In the genomic region with DNA sequence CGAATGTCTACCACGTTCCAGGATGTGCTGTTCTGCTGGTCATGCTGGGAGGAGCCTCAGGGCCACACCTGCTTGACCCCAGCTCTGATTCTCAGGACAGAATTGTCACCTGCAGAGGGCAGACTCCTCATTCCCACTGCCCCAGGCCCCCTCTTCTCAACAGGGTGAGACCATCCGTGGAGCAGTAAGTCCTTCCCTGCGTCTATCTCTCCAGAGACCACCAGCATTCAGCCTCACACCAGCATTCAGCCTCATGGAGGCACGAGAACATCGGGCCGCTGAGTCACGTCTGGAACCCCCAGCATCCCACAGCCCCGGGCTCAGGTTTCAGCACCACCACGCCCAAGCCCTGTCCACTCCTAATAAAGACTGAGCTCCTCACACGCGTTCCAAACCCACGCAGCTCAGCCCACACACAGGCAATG, we compare ENCODE assay signal across 1 cellular context.
TF ChIP-seq lines count a peak whose summit lies in the region.

No MANE protein-coding gene starts in this region.

TF ChIP-seq in H1, 55 proteins besides CTCF, POLR2A, EP300 and RAD21:
- peak; percentile 83; the same call in 1 of the 2 replicates for TF ChIP-seq KDM1A (IDR thresholded peaks at IDR 0.05; ENCODE audit: borderline replicate concordance, low read length)
- no peak for TF ChIP-seq RNF2 (IDR thresholded peaks at IDR 0.05; ENCODE audit: borderline replicate concordance, low read depth, low read length, missing control alignments, poor library complexity, severe bottlenecking)
- peak; percentile 39; the same call in 1 of the 2 replicates for TF ChIP-seq MAFK (IDR thresholded peaks at IDR 0.05; ENCODE audit: low read depth, low read length)
- no peak for TF ChIP-seq TCF12 (IDR thresholded peaks at IDR 0.05; ENCODE audit: low read depth, low read length)
- TF ChIP-seq, protein P1, sequence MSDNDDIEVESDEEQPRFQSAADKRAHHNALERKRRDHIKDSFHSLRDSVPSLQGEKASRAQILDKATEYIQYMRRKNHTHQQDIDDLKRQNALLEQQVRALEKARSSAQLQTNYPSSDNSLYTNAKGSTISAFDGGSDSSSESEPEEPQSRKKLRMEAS (IDR thresholded peaks at IDR 0.05) = 0 out of 2 replicates have a peak, but pooled peaks have one; percentile 28
- 0 out of 4 replicates have a peak, but pooled peaks of 1 of the 2 experiments have one; percentile 59 for TF ChIP-seq HDAC2 (IDR thresholded peaks at IDR 0.05; ENCODE audit: borderline replicate concordance in 1 of 2, low read depth in 2 of 2, low read length in 2 of 2)
- TF ChIP-seq TAF7 (optimal IDR thresholded peaks at IDR 0.05; ENCODE audit: borderline replicate concordance, low read depth, low read length) = no peak
TF ChIP-seq in H1: peak in this region for 4.
